15 cellular contexts compared by ENCODE assay signal in genomic region chr17:29283496-29283895, GRCh38. TPM values are rescaled to one million over a fixed set of nuclear protein-coding genes. Genes with fewer than 3 reads are reported as not detected.
DNase-seq lines count a peak whose midpoint lies in the region; ATAC-seq and TF ChIP-seq lines count a peak whose summit lies in the region.
"Had no signal": no experiment of that assay in that cellular context is flagged by ENCODE, and none has a peak within 500 bp of the region (broad histone marks: within the 10 kb centered on the region; RNA-seq: fewer than 3 reads in every experiment).

No MANE protein-coding gene starts in this region.

- H3K9me3 ChIP-seq in osteoblast (ENCODE audit: low read depth, low read length): no peaks in the 10 kb centered on the region
- H3K9me3 ChIP-seq: adrenal gland had no signal

- H3K27me3 ChIP-seq in osteoblast (ENCODE audit: insufficient read depth, low read length): no peaks in the 10 kb centered on the region
- H3K27me3 ChIP-seq: adrenal gland had no signal

- TF ChIP-seq CTCF in LNCaP clone FGC (IDR thresholded peaks at IDR 0.05; ENCODE audit: control insufficient read depth, extremely low read depth, insufficient read depth) (0 out of 2 replicates have a peak, but pooled peaks have one; percentile 12), osteoblast (IDR thresholded peaks at IDR 0.05; ENCODE audit: extremely low read depth, low read depth, low read length) (peak; percentile 12)

- H3K27ac Mint-ChIP-seq in activated CD4-positive, alpha-beta T cell treated with anti-CD3 and anti-CD28 coated beads, Interleukin-2, amount 10 ng/mL, durations not matched to agents 24 days and 14 days: no peak overlapping the region

- ATAC-seq in HG02571 (IDR thresholded peaks at IDR 0.05; ENCODE audit: unreplicated experiment): no peak

- peaks cover 90% of the 10 kb centered on the region for H3K36me3 Mint-ChIP-seq in activated CD4-positive, alpha-beta T cell treated with anti-CD3 and anti-CD28 coated beads, Interleukin-2, amount 10 ng/mL, durations not matched to agents 24 days and 14 days (ENCODE audit: low read depth)

- peaks cover 7% of the 10 kb centered on the region for H3K9me3 Mint-ChIP-seq in activated CD4-positive, alpha-beta T cell treated with anti-CD3 and anti-CD28 coated beads, Interleukin-2, amount 10 ng/mL, durations not matched to agents 24 days and 14 days

- no peak overlapping the region for H3K4me2 ChIP-seq in osteoblast (ENCODE audit: insufficient read depth, low read length)

- H3K4me1 Mint-ChIP-seq in activated CD4-positive, alpha-beta T cell treated with anti-CD3 and anti-CD28 coated beads, Interleukin-2, amount 10 ng/mL, durations not matched to agents 24 days and 14 days: peaks cover 39% of the 10 kb centered on the region

- H3K4me3 Mint-ChIP-seq in activated CD4-positive, alpha-beta T cell treated with anti-CD3 and anti-CD28 coated beads, Interleukin-2, amount 10 ng/mL, durations not matched to agents 24 days and 14 days: peak overlapping the region; percentile 22

- intact Hi-C loops in activated CD4-positive, alpha-beta T cell treated with anti-CD3 and anti-CD28 coated beads, Interleukin-2, amount 10 ng/mL, durations not matched to agents 24 days and 14 days (cut with micrococcal nuclease): no loop called here

- H3K4me1 ChIP-seq in osteoblast (ENCODE audit: insufficient read depth, low read length): peaks cover 8% of the 10 kb centered on the region

- peaks cover 72% of the 10 kb centered on the region for H3K36me3 ChIP-seq in osteoblast (ENCODE audit: insufficient read depth, low read length)

- no peak overlapping the region for H3K27ac ChIP-seq in osteoblast (ENCODE audit: low read depth, low read length)
- H3K27ac ChIP-seq: adrenal gland had no signal

- no peak overlapping the region for H2AFZ ChIP-seq in osteoblast (ENCODE audit: low read length)

- no peaks in the 10 kb centered on the region for H3K27me3 Mint-ChIP-seq in activated CD4-positive, alpha-beta T cell treated with anti-CD3 and anti-CD28 coated beads, Interleukin-2, amount 10 ng/mL, durations not matched to agents 24 days and 14 days

- peaks cover 84% of the 10 kb centered on the region for H4K20me1 ChIP-seq in osteoblast (ENCODE audit: insufficient read depth, low read length)

- DNase-seq in activated CD4-positive, alpha-beta T cell treated with anti-CD3 and anti-CD28 coated beads, Interleukin-2, amount 10 ng/mL, durations not matched to agents 24 days and 14 days: no peak
- DNase-seq in activated CD4-positive, alpha-beta T cell treated with anti-CD3 and anti-CD28 coated beads, Interleukin-2, amount 50 U/mL, for 1 hour: no peak
- DNase-seq in LNCaP clone FGC (ENCODE audit: low read depth) (no peak), cerebellar cortex (ENCODE audit: low spot score) (peak; percentile 20), osteoblast (ENCODE audit: insufficient read length, low spot score, missing footprints) (peak; percentile 69), A172 (ENCODE audit: low spot score) (no peak), DMS79 (lab: John Stamatoyannopoulos, UW) (no peak)
- DNase-seq: adrenal gland; NCI-H2081; SHP77 treated with DMSO at 0.1 percent for 48 hours; stimulated activated CD4-positive, alpha-beta T cell treated with anti-CD3 and anti-CD28 coated beads, Interleukin-4, amount 100 ng/mL, for 24 hours; substantia nigra had no signal

- H3K79me2 ChIP-seq in osteoblast (ENCODE audit: insufficient read depth, low read length): peaks cover 98% of the 10 kb centered on the region

- H3K4me3 ChIP-seq in LNCaP clone FGC (ENCODE audit: low read depth, low read length): no peak overlapping the region
- H3K4me3 ChIP-seq in osteoblast (ENCODE audit: insufficient read depth, low read length): no peak overlapping the region
- H3K4me3 ChIP-seq: adrenal gland had no signal

RNA-seq across cellular contexts. Expression of gene NUFIP2, which starts 10.5 kb away (rescaled TPM):
- total RNA-seq in activated CD4-positive, alpha-beta T cell treated with anti-CD3 and anti-CD28 coated beads, Interleukin-2, amount 10 ng/mL, durations not matched to agents 24 days and 14 days: 83.2 and 89.7 TPM in 2 replicates
- total RNA-seq in osteoblast: 51.6 and 56.8 TPM in 2 replicates
- 55.7 and 59.3 TPM in 2 replicates for total RNA-seq in A172 (2014; rRNA removed; shearing (Covaris generic))

RNA-seq across cellular contexts. Expression of gene CRYBA1, which starts 36.8 kb away (rescaled TPM):
- total RNA-seq in activated CD4-positive, alpha-beta T cell treated with anti-CD3 and anti-CD28 coated beads, Interleukin-2, amount 10 ng/mL, durations not matched to agents 24 days and 14 days: not detected in 2 replicates
- not detected in 2 replicates for total RNA-seq in osteoblast
- total RNA-seq in A172 (2014; rRNA removed; shearing (Covaris generic)): not detected in 2 replicates
- total RNA-seq: adrenal gland, epithelial cell of proximal tubule, omental fat pad had no signal

Comparison
In these comparisons a context has a peak if more than half of its experiments do, and no peak if none do; other contexts are left out.
1. DNase-seq: peak in cerebellar cortex (single experiment) and osteoblast (single experiment); none in activated CD4-positive, alpha-beta T cell treated with anti-CD3 and anti-CD28 coated beads, Interleukin-2, amount 10 ng/mL, durations not matched to agents 24 days and 14 days (single experiment), activated CD4-positive, alpha-beta T cell treated with anti-CD3 and anti-CD28 coated beads, Interleukin-2, amount 50 U/mL, for 1 hour (single experiment), LNCaP clone FGC (single experiment), A172 (single experiment) and DMS79 (single experiment).